Comparison of ENCODE assay signal across 2 cellular contexts in genomic region chr9:82147798-82148440, GRCh38.
TF ChIP-seq lines count a peak whose summit lies in the region.

No MANE protein-coding gene starts in this region.

TF ChIP-seq in SK-N-SH, 30 proteins besides CTCF, POLR2A, EP300 and RAD21 (continued from another document):
- TF ChIP-seq, protein P1, sequence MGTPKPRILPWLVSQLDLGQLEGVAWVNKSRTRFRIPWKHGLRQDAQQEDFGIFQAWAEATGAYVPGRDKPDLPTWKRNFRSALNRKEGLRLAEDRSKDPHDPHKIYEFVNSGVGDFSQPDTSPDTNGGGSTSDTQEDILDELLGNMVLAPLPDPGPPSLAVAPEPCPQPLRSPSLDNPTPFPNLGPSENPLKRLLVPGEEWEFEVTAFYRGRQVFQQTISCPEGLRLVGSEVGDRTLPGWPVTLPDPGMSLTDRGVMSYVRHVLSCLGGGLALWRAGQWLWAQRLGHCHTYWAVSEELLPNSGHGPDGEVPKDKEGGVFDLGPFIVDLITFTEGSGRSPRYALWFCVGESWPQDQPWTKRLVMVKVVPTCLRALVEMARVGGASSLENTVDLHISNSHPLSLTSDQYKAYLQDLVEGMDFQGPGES (IDR thresholded peaks at IDR 0.05; ENCODE audit: low read depth, low read length) = no peak
- TF ChIP-seq TAF1 (IDR thresholded peaks at IDR 0.05; ENCODE audit: borderline replicate concordance, low read depth, low read length) (no peak), RXRA (IDR thresholded peaks at IDR 0.05; ENCODE audit: borderline replicate concordance, low read depth) (no peak)

TF ChIP-seq in SK-N-SH treated with all-trans-retinoic acid at 6 μM for 48 hours, 23 proteins besides CTCF, POLR2A, EP300 and RAD21 (continued from another document):
- TF ChIP-seq, protein P2, sequence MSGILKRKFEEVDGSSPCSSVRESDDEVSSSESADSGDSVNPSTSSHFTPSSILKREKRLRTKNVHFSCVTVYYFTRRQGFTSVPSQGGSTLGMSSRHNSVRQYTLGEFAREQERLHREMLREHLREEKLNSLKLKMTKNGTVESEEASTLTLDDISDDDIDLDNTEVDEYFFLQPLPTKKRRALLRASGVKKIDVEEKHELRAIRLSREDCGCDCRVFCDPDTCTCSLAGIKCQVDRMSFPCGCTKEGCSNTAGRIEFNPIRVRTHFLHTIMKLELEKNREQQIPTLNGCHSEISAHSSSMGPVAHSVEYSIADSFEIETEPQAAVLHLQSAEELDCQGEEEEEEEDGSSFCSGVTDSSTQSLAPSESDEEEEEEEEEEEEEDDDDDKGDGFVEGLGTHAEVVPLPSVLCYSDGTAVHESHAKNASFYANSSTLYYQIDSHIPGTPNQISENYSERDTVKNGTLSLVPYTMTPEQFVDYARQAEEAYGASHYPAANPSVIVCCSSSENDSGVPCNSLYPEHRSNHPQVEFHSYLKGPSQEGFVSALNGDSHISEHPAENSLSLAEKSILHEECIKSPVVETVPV (CRISPR knock-in tag; IDR thresholded peaks at IDR 0.05) = no peak
- TF ChIP-seq PATZ1 (CRISPR knock-in tag; IDR thresholded peaks at IDR 0.05; ENCODE audit: borderline replicate concordance) (no peak), CSDC2 (CRISPR knock-in tag; IDR thresholded peaks at IDR 0.05) (no peak)
- TF ChIP-seq, protein P3, sequence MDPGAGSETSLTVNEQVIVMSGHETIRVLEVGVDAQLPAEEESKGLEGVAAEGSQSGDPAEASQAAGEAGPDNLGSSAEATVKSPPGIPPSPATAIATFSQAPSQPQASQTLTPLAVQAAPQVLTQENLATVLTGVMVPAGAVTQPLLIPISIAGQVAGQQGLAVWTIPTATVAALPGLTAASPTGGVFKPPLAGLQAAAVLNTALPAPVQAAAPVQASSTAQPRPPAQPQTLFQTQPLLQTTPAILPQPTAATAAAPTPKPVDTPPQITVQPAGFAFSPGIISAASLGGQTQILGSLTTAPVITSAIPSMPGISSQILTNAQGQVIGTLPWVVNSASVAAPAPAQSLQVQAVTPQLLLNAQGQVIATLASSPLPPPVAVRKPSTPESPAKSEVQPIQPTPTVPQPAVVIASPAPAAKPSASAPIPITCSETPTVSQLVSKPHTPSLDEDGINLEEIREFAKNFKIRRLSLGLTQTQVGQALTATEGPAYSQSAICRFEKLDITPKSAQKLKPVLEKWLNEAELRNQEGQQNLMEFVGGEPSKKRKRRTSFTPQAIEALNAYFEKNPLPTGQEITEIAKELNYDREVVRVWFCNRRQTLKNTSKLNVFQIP (CRISPR knock-in tag; IDR thresholded peaks at IDR 0.05; ENCODE audit: borderline replicate concordance, low read depth) = no peak
